In the genomic region with DNA sequence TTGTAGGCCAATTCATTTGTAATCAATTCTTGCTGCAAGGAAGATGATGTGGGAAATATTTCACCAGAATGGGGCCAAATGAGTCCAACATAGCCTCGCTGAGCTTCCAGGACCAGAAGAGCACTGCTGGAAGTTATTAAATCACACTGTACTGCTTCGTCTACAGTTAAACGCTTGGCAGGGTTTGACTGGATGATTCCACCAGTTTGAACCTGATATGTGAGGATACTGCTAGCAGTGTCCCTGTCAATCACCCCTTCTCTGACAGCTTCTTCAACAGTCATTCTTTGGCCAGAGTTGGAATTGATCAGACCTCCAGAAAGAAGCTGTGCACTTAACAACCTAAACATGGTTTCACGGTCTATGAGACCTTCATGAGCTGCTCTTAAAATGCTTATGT, we compare ENCODE assay signal across 1 cellular context.
TF ChIP-seq lines count a peak whose summit lies in the region.

No MANE protein-coding gene starts in this region.

TF ChIP-seq in GM12891, 5 proteins besides CTCF, POLR2A, EP300 and RAD21 (continued from another document):
- TF ChIP-seq PAX5 (IDR thresholded peaks at IDR 0.05; ENCODE audit: insufficient read depth, low read length, severe bottlenecking): no peak
